16 cellular contexts compared by ENCODE assay signal in the genomic region with DNA sequence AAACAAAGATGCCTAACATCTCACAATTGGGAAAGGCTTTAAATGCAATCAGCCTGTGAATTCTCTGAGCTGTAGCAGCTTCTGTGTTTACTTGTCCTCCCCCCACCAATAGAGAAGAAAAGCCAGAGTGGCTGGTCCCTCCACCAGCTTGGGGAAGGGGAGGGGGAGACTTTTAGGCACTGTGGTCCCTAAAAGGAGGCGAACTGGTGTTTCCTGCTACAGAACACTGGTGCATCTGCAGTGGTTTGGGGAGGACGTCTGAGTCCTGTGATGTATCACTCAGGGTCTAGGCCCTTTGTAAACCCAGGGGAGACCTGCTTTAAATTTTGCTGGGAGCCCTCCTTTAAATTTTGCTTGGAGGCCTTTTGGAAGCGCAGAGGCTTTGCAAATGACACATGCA. TPM values are rescaled to one million over a fixed set of nuclear protein-coding genes. Genes with fewer than 3 reads are reported as not detected.
DNase-seq lines count a peak whose midpoint lies in the region; ATAC-seq and TF ChIP-seq lines count a peak whose summit lies in the region.
"Had no signal": no experiment of that assay in that cellular context is flagged by ENCODE, and none has a peak within 500 bp of the region (broad histone marks: within the 10 kb centered on the region; RNA-seq: fewer than 3 reads in every experiment).

No MANE protein-coding gene starts in this region.

- ATAC-seq in GM19455 (IDR thresholded peaks at IDR 0.05; ENCODE audit: unreplicated experiment) (no peak), GM19351 (IDR thresholded peaks at IDR 0.05; ENCODE audit: unreplicated experiment) (no peak)
- ATAC-seq: left lung; stimulated activated naive CD8-positive, alpha-beta T cell treated with anti-CD3 and anti-CD28 coated beads, Interleukin-15, amount 100 ng/mL, for 72 hours had no signal

- no peak overlapping the region for H2BK15ac ChIP-seq in H9 (ENCODE audit: low read depth, low read length)

- no peaks in the 10 kb centered on the region for H3K9me3 Mint-ChIP-seq in H9
- H3K9me3 Mint-ChIP-seq in nephron progenitor cell, result peaks cover 3% of the 10 kb centered on the region
- H3K9me3 Mint-ChIP-seq: activated T-helper 2 cell treated with anti-CD3 and anti-CD28 coated beads, Interferon-gamma antibody, Interleukin-2, Interleukin-4, amounts not matched to agents 10 μg/mL and 5 μg/mL and 100 μg/mL, durations not matched to agents 14 hours and 24 hours and 36 hours; stimulated activated naive CD8-positive, alpha-beta T cell treated with anti-CD3 and anti-CD28 coated beads, Interleukin-15, amount 100 ng/mL, for 72 hours had no signal

- H3K9ac ChIP-seq in H9 (ENCODE audit: extremely low read depth, insufficient read length, low read length), result no peak overlapping the region

- no peak overlapping the region for H3K4ac ChIP-seq in H9 (ENCODE audit: low read depth, low read length)

- H3K56ac ChIP-seq in H9 (ENCODE audit: insufficient read length, low read depth, low read length), result no peak overlapping the region

- H3K9me3 ChIP-seq in H9 (ENCODE audit: control insufficient read depth, low read depth, low read length) (no peaks in the 10 kb centered on the region), ectodermal cell (ENCODE audit: control insufficient read depth, low read length) (no peaks in the 10 kb centered on the region)
- H3K9me3 ChIP-seq: left lung had no signal

- peaks cover 54% of the 10 kb centered on the region; the same call in 1 of the 2 replicates for H3K79me2 ChIP-seq in H9 (ENCODE audit: insufficient read depth, low read length)

- H4K5ac ChIP-seq in H9 (ENCODE audit: insufficient read length, low read depth, low read length), result no peak overlapping the region

- H3K4me3 Mint-ChIP-seq in H9, result peak overlapping the region; percentile 51 to 72
- no peak overlapping the region for H3K4me3 Mint-ChIP-seq in nephron progenitor cell
- H3K4me3 Mint-ChIP-seq: stimulated activated naive CD8-positive, alpha-beta T cell treated with anti-CD3 and anti-CD28 coated beads, Interleukin-15, amount 100 ng/mL, for 72 hours had no signal

- H4K20me1 ChIP-seq in H9 (ENCODE audit: control insufficient read depth, insufficient read depth, insufficient read length), result no peaks in the 10 kb centered on the region

- no peak for DNase-seq in H9
- DNase-seq in nephron progenitor cell, result no peak
- DNase-seq in effector CD4-positive, alpha-beta T cell, result no peak
- DNase-seq: activated CD4-positive, alpha-beta T cell treated with anti-CD3 and anti-CD28 coated beads, Interleukin-2, amount 50 U/mL, for 1 hour; DMS153; KBM-7; left lung; NCI-H1105; NCI-H226; SHP77; stimulated activated naive CD8-positive, alpha-beta T cell treated with anti-CD3 and anti-CD28 coated beads, Interleukin-15, amount 100 ng/mL, for 72 hours had no signal

- peaks cover 8% of the 10 kb centered on the region for H3K23me2 ChIP-seq in H9 (ENCODE audit: insufficient read length, low read depth, low read length, poor library complexity, severe bottlenecking)

- WGBS in H9 (ENCODE audit: extremely low coverage, insufficient read length, low lambda C conversion rate), result no CpG with 5 or more reads among the region's 3 CpGs
- 64 to 65% methylated on average over 3 of the region's 3 CpGs for WGBS in ectodermal cell, 2 experiments

- peak overlapping the region; percentile 89 to 98 (median 96); a peak in 6 of 7 replicates for H3K27ac Mint-ChIP-seq in H9
- H3K27ac Mint-ChIP-seq in nephron progenitor cell, result peak overlapping the region; percentile 20

- peak overlapping the region; percentile 65 for H3K4me2 ChIP-seq in H9 (ENCODE audit: insufficient read depth, insufficient read length, low read length)

- no peaks in the 10 kb centered on the region for H3K27me3 ChIP-seq in H9 (ENCODE audit: insufficient read depth, low read length)
- H3K27me3 ChIP-seq in ectodermal cell (ENCODE audit: control insufficient read depth, insufficient read depth, low read length, poor library complexity, severe bottlenecking), result no peaks in the 10 kb centered on the region
- H3K27me3 ChIP-seq: left lung had no signal

- H3K14ac ChIP-seq in H9 (ENCODE audit: insufficient read depth, low read length), result peak overlapping the region; percentile 51; the same call in 1 of the 2 replicates

- H3K4me1 ChIP-seq in H9 (ENCODE audit: insufficient read depth, low read length) (peaks cover 23% of the 10 kb centered on the region), ectodermal cell (ENCODE audit: control insufficient read depth, insufficient read depth, low read length) (peaks cover 33% of the 10 kb centered on the region)

- no peaks in the 10 kb centered on the region for H3K36me3 ChIP-seq in ectodermal cell (ENCODE audit: control insufficient read depth, insufficient read depth, low read length)
- H3K36me3 ChIP-seq: left lung had no signal

- no peak overlapping the region for H2BK5ac ChIP-seq in H9 (ENCODE audit: insufficient read length, low read length)

- H2BK12ac ChIP-seq in H9 (ENCODE audit: insufficient read length, low read depth, low read length), result no peak overlapping the region

- no peak overlapping the region for H4K91ac ChIP-seq in H9 (ENCODE audit: insufficient read length, low read depth, low read length)

- H3K27ac ChIP-seq in C4-2B (peak overlapping the region; percentile 65), H9 (ENCODE audit: insufficient read length, low read depth, low read length) (peak overlapping the region; percentile 53), ectodermal cell (ENCODE audit: insufficient read depth, low read depth, low read length, poor library complexity, severe bottlenecking) (peak overlapping the region; percentile 29)
- H3K27ac ChIP-seq: left lung had no signal

- no peak for TF ChIP-seq CTCF in C4-2B (conservative IDR thresholded peaks at IDR 0.05)
- no peak for TF ChIP-seq CTCF in H9 (conservative IDR thresholded peaks at IDR 0.05)
- no peak for TF ChIP-seq CTCF in nephron progenitor cell (IDR thresholded peaks at IDR 0.05)

- H3K18ac ChIP-seq in H9 (ENCODE audit: insufficient read length, low read depth, low read length), result peak overlapping the region; percentile 27

- no peak overlapping the region for H2AFZ ChIP-seq in H9 (ENCODE audit: low read length)

- H3K4me1 Mint-ChIP-seq in H9 (peaks cover 81 to 89% of the 10 kb centered on the region in 2 experiments), nephron progenitor cell (peaks cover 60% of the 10 kb centered on the region)

- H3K4me3 ChIP-seq in ectodermal cell (ENCODE audit: insufficient read depth, low read depth, low read length), result no peak overlapping the region
- H3K4me3 ChIP-seq: left lung had no signal

- no peak overlapping the region for H2AK5ac ChIP-seq in H9 (ENCODE audit: insufficient read length, low read length)

- no peak overlapping the region for H2BK120ac ChIP-seq in H9 (ENCODE audit: low read depth, low read length, poor library complexity, severe bottlenecking)

- no peak overlapping the region for H3T11ph ChIP-seq in H9 (ENCODE audit: low read length)

- H3K36me3 Mint-ChIP-seq in H9 (ENCODE audit: insufficient read depth in 1 of 3, low read depth in 3 of 3) (peaks cover 0 to 5% (median 0%) of the 10 kb centered on the region in 3 experiments; a peak in 3 of 7 replicates), nephron progenitor cell (ENCODE audit: low read depth) (peaks cover 39% of the 10 kb centered on the region)

- H2BK20ac ChIP-seq in H9 (ENCODE audit: low read depth, low read length, poor library complexity, severe bottlenecking), result no peak overlapping the region

- no peak overlapping the region for H3K23ac ChIP-seq in H9 (ENCODE audit: insufficient read length, low read depth, low read length)

- H3K27me3 Mint-ChIP-seq in H9 (ENCODE audit: low read depth), result no peaks in the 10 kb centered on the region
- no peaks in the 10 kb centered on the region for H3K27me3 Mint-ChIP-seq in nephron progenitor cell (ENCODE audit: low read depth, poor library complexity)
- H3K27me3 Mint-ChIP-seq: stimulated activated naive CD8-positive, alpha-beta T cell treated with anti-CD3 and anti-CD28 coated beads, Interleukin-15, amount 100 ng/mL, for 72 hours had no signal

- no peak overlapping the region for H4K8ac ChIP-seq in H9 (replicated peaks; ENCODE audit: insufficient read length, low read depth, low read length)

- peaks cover 9% of the 10 kb centered on the region for H3K79me1 ChIP-seq in H9 (ENCODE audit: insufficient read depth, low read depth, low read length, poor library complexity, severe bottlenecking)

RNA-seq across cellular contexts. Expression of a gene that starts 16.9 kb away (rescaled TPM):
- total RNA-seq in H9 (2021), result 53.5 and 58.1 TPM in 2 replicates
- polyA plus RNA-seq in ectodermal cell (2013, experiment 1 of 4), result 19.9 TPM
- polyA plus RNA-seq in ectodermal cell (2013, experiment 2 of 4), result 24.4 TPM
- 15.7 TPM for polyA plus RNA-seq in ectodermal cell (2013, experiment 3 of 4)
- 15.5 TPM for polyA plus RNA-seq in ectodermal cell (2013, experiment 4 of 4)
